In genomic region chr9:121299125-121299466, GRCh38 we compare ENCODE assay signal across 8 cellular contexts. TPM values are rescaled to one million over a fixed set of nuclear protein-coding genes. Genes with fewer than 3 reads are reported as not detected.
DNase-seq lines count a peak whose midpoint lies in the region; ATAC-seq and TF ChIP-seq lines count a peak whose summit lies in the region.

No MANE protein-coding gene starts in this region.

- H3K27me3 Mint-ChIP-seq in activated T-helper 17 cell treated with anti-CD3 and anti-CD28 coated beads, Interleukin-2, amount 50 U/mL, for 72 hours: peaks cover 24% of the 10 kb centered on the region

- H3K4me3 ChIP-seq in left ventricle myocardium inferior (peak overlapping the region; percentile 72), gastrocnemius medialis (peak overlapping the region; percentile 56 to 58 (median 56))

- H3K36me3 ChIP-seq in left ventricle myocardium inferior (peaks cover 25% of the 10 kb centered on the region), gastrocnemius medialis (peaks cover 0 to 21% of the 10 kb centered on the region in 2 donors)

- intact Hi-C loops in left ventricle myocardium inferior (cut with micrococcal nuclease) (no loop called here), gastrocnemius medialis (cut with DNase I; ENCODE audit: low total_unique reads) (loop anchor here (2.0 to 5.0 kb wide), 2 partner anchors 14 to 87 kb away; no protein-coding TSS in a partner anchor)

- peaks cover 11% of the 10 kb centered on the region for H3K4me1 Mint-ChIP-seq in activated T-helper 17 cell treated with anti-CD3 and anti-CD28 coated beads, Interleukin-2, amount 50 U/mL, for 72 hours

- no peaks in the 10 kb centered on the region for H3K9me3 Mint-ChIP-seq in activated T-helper 17 cell treated with anti-CD3 and anti-CD28 coated beads, Interleukin-2, amount 50 U/mL, for 72 hours

- H3K4me1 ChIP-seq in left ventricle myocardium inferior (peaks cover 98% of the 10 kb centered on the region), gastrocnemius medialis (peaks cover 54 to 60% of the 10 kb centered on the region in 2 donors)

- in situ Hi-C loops in gastrocnemius medialis (cut with MboI; ENCODE audit: low sequenced_read_pairs in 4 of 4): no loop called here

- H3K27me3 ChIP-seq in left ventricle myocardium inferior (ENCODE audit: low read depth): no peaks in the 10 kb centered on the region
- no peaks in the 10 kb centered on the region for H3K27me3 ChIP-seq in gastrocnemius medialis

- peak; percentile 24 for ATAC-seq in GM21723 (IDR thresholded peaks at IDR 0.05; ENCODE audit: unreplicated experiment)
- no peak for ATAC-seq in activated T-helper 17 cell treated with anti-CD3 and anti-CD28 coated beads, Interleukin-2, amount 50 U/mL, for 72 hours (replicated peaks)
- no peak for ATAC-seq in gastrocnemius medialis
- no peak for ATAC-seq in HG03280 (IDR thresholded peaks at IDR 0.05; ENCODE audit: unreplicated experiment)
- no peak for ATAC-seq in GM21529 (IDR thresholded peaks at IDR 0.05; ENCODE audit: unreplicated experiment)

- DNase-seq in left ventricle myocardium inferior (no peak), gastrocnemius medialis (no peak), DMS 273 treated with DMSO at 0.1 percent for 48 hours (lab: John Stamatoyannopoulos, UW) (no peak)
- DNase-seq in effector CD8-positive, alpha-beta T cell (lab: John Stamatoyannopoulos, UW): no peak

- H3K9me3 ChIP-seq in left ventricle myocardium inferior (replicated peaks) (no peaks in the 10 kb centered on the region), gastrocnemius medialis (no peaks in the 10 kb centered on the region)

- H3K4me3 Mint-ChIP-seq in activated T-helper 17 cell treated with anti-CD3 and anti-CD28 coated beads, Interleukin-2, amount 50 U/mL, for 72 hours: peak overlapping the region; percentile 63

- no peak overlapping the region for H3K27ac Mint-ChIP-seq in activated T-helper 17 cell treated with anti-CD3 and anti-CD28 coated beads, Interleukin-2, amount 50 U/mL, for 72 hours

- no peaks in the 10 kb centered on the region for H3K36me3 Mint-ChIP-seq in activated T-helper 17 cell treated with anti-CD3 and anti-CD28 coated beads, Interleukin-2, amount 50 U/mL, for 72 hours (ENCODE audit: low read depth)

- H3K27ac ChIP-seq in left ventricle myocardium inferior (replicated peaks): peak overlapping the region; percentile 98
- H3K27ac ChIP-seq in gastrocnemius medialis: peak overlapping the region; percentile 89 to 95 (median 91)

- TF ChIP-seq CTCF in left ventricle myocardium inferior (IDR thresholded peaks at IDR 0.05; ENCODE audit: borderline replicate concordance) (no peak), gastrocnemius medialis (IDR thresholded peaks at IDR 0.05 in 4 of 5, conservative IDR thresholded peaks at IDR 0.05 in 1 of 5) (no peak)

- TF ChIP-seq POLR2A in gastrocnemius medialis (IDR thresholded peaks at IDR 0.05): no peak

RNA-seq across cellular contexts. Expression of gene GSN, which starts 31.1 kb away (rescaled TPM):
- total RNA-seq in activated T-helper 17 cell treated with anti-CD3 and anti-CD28 coated beads, Interleukin-2, amount 50 U/mL, for 72 hours: 1 to 10 TPM; 5.1 to 5.6 TPM
- total RNA-seq in left ventricle myocardium inferior: 758 TPM
- 100 to 1,000 TPM; 487 to 785 (median 662) TPM for total RNA-seq in gastrocnemius medialis

Comparison
In these comparisons a context has a peak if more than half of its experiments do, and no peak if none do; other contexts are left out.
1. RNA of gene GSN, which starts 31.1 kb away (total RNA-seq): 758 TPM in left ventricle myocardium inferior (single experiment) and 487 to 785 TPM in gastrocnemius medialis; 5.1 to 5.6 TPM in activated T-helper 17 cell treated with anti-CD3 and anti-CD28 coated beads, Interleukin-2, amount 50 U/mL, for 72 hours; every median in the first group is over 10 times any median in the second.